ENCODE assay signal across 1 cellular context in the genomic region with DNA sequence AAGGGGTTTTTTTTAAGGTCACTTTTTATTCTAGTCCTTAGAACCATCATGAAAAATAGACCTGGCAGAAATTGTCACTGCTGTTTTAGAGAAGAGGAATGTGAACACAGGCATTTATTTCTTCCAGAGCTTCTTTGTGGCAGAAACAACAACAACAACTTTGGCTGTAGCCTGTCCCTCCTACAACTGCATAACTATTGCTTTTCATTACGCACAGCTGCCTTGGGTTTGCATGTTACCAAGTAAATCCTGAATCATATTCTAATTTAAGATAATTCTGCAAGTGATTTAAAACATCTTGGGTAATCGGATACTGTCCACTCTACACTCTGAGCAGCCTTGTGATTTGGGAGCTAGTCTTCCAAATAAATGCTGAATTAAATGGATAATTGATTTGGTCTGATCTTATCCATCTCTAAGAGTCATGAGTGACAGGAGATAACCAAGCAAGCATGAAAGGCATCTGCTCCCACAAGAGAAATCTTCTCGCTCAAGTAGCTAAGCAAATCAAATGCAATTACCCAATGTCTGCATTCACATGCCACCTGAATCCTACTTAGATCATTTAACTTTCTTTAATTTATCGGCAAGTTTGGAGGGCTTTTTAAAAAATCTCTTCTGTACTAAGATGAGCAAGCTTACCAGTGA.
TF ChIP-seq lines count a peak whose summit lies in the region.

No MANE protein-coding gene starts in this region.

TF ChIP-seq in GM23338, 12 proteins besides CTCF, POLR2A, EP300 and RAD21 (continued from another document):
- TF ChIP-seq, protein P1, sequence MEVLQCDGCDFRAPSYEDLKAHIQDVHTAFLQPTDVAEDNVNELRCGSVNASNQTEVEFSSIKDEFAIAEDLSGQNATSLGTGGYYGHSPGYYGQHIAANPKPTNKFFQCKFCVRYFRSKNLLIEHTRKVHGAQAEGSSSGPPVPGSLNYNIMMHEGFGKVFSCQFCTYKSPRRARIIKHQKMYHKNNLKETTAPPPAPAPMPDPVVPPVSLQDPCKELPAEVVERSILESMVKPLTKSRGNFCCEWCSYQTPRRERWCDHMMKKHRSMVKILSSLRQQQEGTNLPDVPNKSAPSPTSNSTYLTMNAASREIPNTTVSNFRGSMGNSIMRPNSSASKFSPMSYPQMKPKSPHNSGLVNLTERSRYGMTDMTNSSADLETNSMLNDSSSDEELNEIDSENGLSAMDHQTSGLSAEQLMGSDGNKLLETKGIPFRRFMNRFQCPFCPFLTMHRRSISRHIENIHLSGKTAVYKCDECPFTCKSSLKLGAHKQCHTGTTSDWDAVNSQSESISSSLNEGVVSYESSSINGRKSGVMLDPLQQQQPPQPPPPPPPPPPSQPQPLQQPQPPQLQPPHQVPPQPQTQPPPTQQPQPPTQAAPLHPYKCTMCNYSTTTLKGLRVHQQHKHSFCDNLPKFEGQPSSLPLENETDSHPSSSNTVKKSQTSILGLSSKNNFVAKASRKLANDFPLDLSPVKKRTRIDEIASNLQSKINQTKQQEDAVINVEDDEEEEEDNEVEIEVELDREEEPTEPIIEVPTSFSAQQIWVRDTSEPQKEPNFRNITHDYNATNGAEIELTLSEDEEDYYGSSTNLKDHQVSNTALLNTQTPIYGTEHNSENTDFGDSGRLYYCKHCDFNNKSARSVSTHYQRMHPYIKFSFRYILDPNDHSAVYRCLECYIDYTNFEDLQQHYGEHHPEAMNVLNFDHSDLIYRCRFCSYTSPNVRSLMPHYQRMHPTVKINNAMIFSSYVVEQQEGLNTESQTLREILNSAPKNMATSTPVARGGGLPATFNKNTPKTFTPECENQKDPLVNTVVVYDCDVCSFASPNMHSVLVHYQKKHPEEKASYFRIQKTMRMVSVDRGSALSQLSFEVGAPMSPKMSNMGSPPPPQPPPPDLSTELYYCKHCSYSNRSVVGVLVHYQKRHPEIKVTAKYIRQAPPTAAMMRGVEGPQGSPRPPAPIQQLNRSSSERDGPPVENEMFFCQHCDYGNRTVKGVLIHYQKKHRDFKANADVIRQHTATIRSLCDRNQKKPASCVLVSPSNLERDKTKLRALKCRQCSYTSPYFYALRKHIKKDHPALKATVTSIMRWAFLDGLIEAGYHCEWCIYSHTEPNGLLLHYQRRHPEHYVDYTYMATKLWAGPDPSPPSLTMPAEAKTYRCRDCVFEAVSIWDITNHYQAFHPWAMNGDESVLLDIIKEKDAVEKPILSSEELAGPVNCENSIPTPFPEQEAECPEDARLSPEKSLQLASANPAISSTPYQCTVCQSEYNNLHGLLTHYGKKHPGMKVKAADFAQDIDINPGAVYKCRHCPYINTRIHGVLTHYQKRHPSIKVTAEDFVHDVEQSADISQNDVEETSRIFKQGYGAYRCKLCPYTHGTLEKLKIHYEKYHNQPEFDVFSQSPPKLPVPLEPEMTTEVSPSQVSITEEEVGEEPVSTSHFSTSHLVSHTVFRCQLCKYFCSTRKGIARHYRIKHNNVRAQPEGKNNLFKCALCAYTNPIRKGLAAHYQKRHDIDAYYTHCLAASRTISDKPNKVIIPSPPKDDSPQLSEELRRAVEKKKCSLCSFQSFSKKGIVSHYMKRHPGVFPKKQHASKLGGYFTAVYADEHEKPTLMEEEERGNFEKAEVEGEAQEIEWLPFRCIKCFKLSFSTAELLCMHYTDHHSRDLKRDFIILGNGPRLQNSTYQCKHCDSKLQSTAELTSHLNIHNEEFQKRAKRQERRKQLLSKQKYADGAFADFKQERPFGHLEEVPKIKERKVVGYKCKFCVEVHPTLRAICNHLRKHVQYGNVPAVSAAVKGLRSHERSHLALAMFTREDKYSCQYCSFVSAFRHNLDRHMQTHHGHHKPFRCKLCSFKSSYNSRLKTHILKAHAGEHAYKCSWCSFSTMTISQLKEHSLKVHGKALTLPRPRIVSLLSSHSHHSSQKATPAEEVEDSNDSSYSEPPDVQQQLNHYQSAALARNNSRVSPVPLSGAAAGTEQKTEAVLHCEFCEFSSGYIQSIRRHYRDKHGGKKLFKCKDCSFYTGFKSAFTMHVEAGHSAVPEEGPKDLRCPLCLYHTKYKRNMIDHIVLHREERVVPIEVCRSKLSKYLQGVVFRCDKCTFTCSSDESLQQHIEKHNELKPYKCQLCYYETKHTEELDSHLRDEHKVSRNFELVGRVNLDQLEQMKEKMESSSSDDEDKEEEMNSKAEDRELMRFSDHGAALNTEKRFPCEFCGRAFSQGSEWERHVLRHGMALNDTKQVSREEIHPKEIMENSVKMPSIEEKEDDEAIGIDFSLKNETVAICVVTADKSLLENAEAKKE (CRISPR knock-in tag; IDR thresholded peaks at IDR 0.05) = no peak
- TF ChIP-seq, protein P2, sequence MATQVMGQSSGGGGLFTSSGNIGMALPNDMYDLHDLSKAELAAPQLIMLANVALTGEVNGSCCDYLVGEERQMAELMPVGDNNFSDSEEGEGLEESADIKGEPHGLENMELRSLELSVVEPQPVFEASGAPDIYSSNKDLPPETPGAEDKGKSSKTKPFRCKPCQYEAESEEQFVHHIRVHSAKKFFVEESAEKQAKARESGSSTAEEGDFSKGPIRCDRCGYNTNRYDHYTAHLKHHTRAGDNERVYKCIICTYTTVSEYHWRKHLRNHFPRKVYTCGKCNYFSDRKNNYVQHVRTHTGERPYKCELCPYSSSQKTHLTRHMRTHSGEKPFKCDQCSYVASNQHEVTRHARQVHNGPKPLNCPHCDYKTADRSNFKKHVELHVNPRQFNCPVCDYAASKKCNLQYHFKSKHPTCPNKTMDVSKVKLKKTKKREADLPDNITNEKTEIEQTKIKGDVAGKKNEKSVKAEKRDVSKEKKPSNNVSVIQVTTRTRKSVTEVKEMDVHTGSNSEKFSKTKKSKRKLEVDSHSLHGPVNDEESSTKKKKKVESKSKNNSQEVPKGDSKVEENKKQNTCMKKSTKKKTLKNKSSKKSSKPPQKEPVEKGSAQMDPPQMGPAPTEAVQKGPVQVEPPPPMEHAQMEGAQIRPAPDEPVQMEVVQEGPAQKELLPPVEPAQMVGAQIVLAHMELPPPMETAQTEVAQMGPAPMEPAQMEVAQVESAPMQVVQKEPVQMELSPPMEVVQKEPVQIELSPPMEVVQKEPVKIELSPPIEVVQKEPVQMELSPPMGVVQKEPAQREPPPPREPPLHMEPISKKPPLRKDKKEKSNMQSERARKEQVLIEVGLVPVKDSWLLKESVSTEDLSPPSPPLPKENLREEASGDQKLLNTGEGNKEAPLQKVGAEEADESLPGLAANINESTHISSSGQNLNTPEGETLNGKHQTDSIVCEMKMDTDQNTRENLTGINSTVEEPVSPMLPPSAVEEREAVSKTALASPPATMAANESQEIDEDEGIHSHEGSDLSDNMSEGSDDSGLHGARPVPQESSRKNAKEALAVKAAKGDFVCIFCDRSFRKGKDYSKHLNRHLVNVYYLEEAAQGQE (IDR thresholded peaks at IDR 0.05; ENCODE audit: unreplicated experiment) = no peak
- no peak for TF ChIP-seq STAT1 (IDR thresholded peaks at IDR 0.05; ENCODE audit: unreplicated experiment)
- no peak for TF ChIP-seq JUNB (IDR thresholded peaks at IDR 0.05; ENCODE audit: unreplicated experiment)
- TF ChIP-seq EZH2phosphoT487 (IDR thresholded peaks at IDR 0.05; ENCODE audit: unreplicated experiment) = no peak
- no peak for TF ChIP-seq CREB1 (CRISPR knock-in tag; IDR thresholded peaks at IDR 0.05; ENCODE audit: low read depth)
- TF ChIP-seq ZNF331 (CRISPR knock-in tag; IDR thresholded peaks at IDR 0.05; ENCODE audit: low read depth) = no peak
- no peak for TF ChIP-seq POLR2AphosphoS5 (IDR thresholded peaks at IDR 0.05; ENCODE audit: low read depth)
